ENCODE assay signal across 8 cellular contexts in the genomic region with DNA sequence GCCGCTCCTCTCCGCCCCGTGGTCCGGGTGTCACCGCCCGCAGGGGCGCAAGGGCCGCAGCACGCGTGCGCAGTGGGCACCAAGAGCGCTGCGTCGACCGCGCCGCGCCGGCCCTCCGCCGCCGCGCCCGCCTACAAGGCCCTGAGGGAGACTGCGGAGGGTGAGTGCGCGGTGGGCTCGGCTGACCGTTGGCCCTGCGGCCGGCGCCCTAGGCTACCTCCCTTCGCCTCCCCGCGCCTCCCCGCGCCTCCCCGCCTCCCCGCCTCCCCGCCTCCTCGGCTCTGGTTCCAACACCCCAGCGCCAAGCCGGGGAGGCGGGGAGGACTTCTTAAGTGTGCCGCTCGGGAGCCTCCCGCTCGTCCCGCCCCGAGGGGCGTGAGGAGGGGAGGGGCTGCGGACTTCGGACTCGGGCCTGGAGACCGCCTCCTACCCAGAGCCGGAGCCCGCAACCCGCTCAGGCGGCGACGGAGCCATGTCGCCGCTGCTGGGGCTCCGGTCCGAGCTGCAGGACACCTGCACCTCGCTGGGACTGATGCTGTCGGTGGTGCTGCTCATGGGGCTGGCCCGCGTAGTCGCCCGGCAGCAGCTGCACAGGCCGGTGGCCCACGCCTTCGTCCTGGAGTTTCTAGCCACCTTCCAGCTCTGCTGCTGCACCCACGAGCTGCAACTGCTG. TPM values are rescaled to one million over a fixed set of nuclear protein-coding genes. Genes with fewer than 3 reads are reported as not detected.
DNase-seq lines count a peak whose midpoint lies in the region; ATAC-seq, FAIRE-seq and TF ChIP-seq lines count a peak whose summit lies in the region.

Gene AQP11, plus strand, starts transcription at position 433 of the 673 bp plus-strand sequence. Its CDS starts 40 bp downstream, at position 473.

- peak within 1 kb of the TSS; percentile 95 for H3K27ac Mint-ChIP-seq in progenitor cell of endocrine pancreas

- H3K4me1 Mint-ChIP-seq in progenitor cell of endocrine pancreas (ENCODE audit: low read depth) = peaks cover 14% of the 10 kb centered on the region

- peak; percentile 97 for FAIRE-seq in urothelium cell line (lab: Jason Lieb, UNC)

- no peaks in the 10 kb centered on the region for H3K27me3 Mint-ChIP-seq in progenitor cell of endocrine pancreas

- no peaks in the 10 kb centered on the region for H3K9me3 ChIP-seq in SU-DHL-6 (ENCODE audit: insufficient read depth, low read length)
- H3K9me3 ChIP-seq in right atrium auricular region = no peaks in the 10 kb centered on the region

- H3K27me3 ChIP-seq in SU-DHL-6 (ENCODE audit: low read length) (no peaks in the 10 kb centered on the region), right atrium auricular region (no peaks in the 10 kb centered on the region)

- TF ChIP-seq CTCF in GM12864 (IDR thresholded peaks at IDR 0.05; ENCODE audit: low read depth, low read length, missing control alignments) (no peak), NB4 (IDR thresholded peaks at IDR 0.05; ENCODE audit: low read depth, low read length) (no peak), SU-DHL-6 (IDR thresholded peaks at IDR 0.05; ENCODE audit: insufficient read depth, low read length, poor library complexity, severe bottlenecking) (no peak), right atrium auricular region (IDR thresholded peaks at IDR 0.05) (peak in 1 of 2 donors; percentile 21), progenitor cell of endocrine pancreas (IDR thresholded peaks at IDR 0.05; ENCODE audit: unreplicated experiment) (no peak)

- TF ChIP-seq POLR2A in NB4 (IDR thresholded peaks at IDR 0.05; ENCODE audit: extremely low read depth, insufficient read length) = no peak

- H3K79me2 ChIP-seq in SU-DHL-6 (ENCODE audit: insufficient read depth, low read length) = no peaks in the 10 kb centered on the region

- H3K36me3 ChIP-seq in SU-DHL-6 (ENCODE audit: low read length) (no peaks in the 10 kb centered on the region), right atrium auricular region (no peaks in the 10 kb centered on the region)

- H4K20me1 ChIP-seq in SU-DHL-6 (ENCODE audit: low read depth, low read length) = no peaks in the 10 kb centered on the region

- peaks cover 3% of the 10 kb centered on the region for H3K36me3 Mint-ChIP-seq in progenitor cell of endocrine pancreas (ENCODE audit: insufficient read depth)

- peak within 1 kb of the TSS; percentile 55 for H3K4me3 ChIP-seq in GM12864 (ENCODE audit: low read depth, low read length)
- H3K4me3 ChIP-seq in NB4 (ENCODE audit: low read depth, low read length) = peak within 1 kb of the TSS; percentile 56
- H3K4me3 ChIP-seq in SU-DHL-6 (ENCODE audit: insufficient read depth, low read length, poor library complexity, severe bottlenecking) = peak within 1 kb of the TSS; percentile 56
- peak within 1 kb of the TSS; percentile 57 to 63 for H3K4me3 ChIP-seq in right atrium auricular region

- H3K9ac ChIP-seq in SU-DHL-6 (ENCODE audit: low read length) = peak within 1 kb of the TSS; percentile 50

- H3K9me2 ChIP-seq in SU-DHL-6 (replicated peaks; ENCODE audit: insufficient read depth, low read length) = no peaks in the 10 kb centered on the region

- DNase-seq in GM12864 (ENCODE audit: low read depth) = peak; percentile 36
- DNase-seq in NB4 (ENCODE audit: low read depth) = peak; percentile 84
- peak in 55 of 56 donors; percentile 16 to 89 (median 77) for DNase-seq in amygdala (lab: John Stamatoyannopoulos, UW)
- DNase-seq in right atrium auricular region (ENCODE audit: low spot score) = peak; percentile 76
- DNase-seq in progenitor cell of endocrine pancreas (ENCODE audit: low spot score, unreplicated experiment) = peak; percentile 82
- DNase-seq in urothelium cell line (ENCODE audit: low spot score) = peak; percentile 98

- H3K27ac ChIP-seq in SU-DHL-6 (ENCODE audit: low read depth, low read length) (no peak within 1 kb of the TSS), right atrium auricular region (peak within 1 kb of the TSS; percentile 83 to 84)

- peak; percentile 86 for ATAC-seq in HG02588 (IDR thresholded peaks at IDR 0.05; ENCODE audit: unreplicated experiment)

- H3K9me3 Mint-ChIP-seq in progenitor cell of endocrine pancreas (ENCODE audit: low read depth) = peaks cover 3% of the 10 kb centered on the region

- peak within 1 kb of the TSS; percentile 90 for H2AFZ ChIP-seq in SU-DHL-6 (ENCODE audit: low read depth, low read length, severe bottlenecking)

- peak within 1 kb of the TSS; percentile 67 for H3K4me2 ChIP-seq in SU-DHL-6 (ENCODE audit: low read depth, low read length, poor library complexity, severe bottlenecking)

- peaks cover 0 to 17% of the 10 kb centered on the region in 2 donors for H3K4me1 ChIP-seq in right atrium auricular region

- H3F3A ChIP-seq in SU-DHL-6 (ENCODE audit: insufficient read depth) = no peaks in the 10 kb centered on the region; the same call in 1 of the 2 replicates

- peak within 1 kb of the TSS; percentile 89 for H3K4me3 Mint-ChIP-seq in progenitor cell of endocrine pancreas (ENCODE audit: low read depth)

RNA-seq across cellular contexts. Expression of gene AQP11, which starts in this region (rescaled TPM):
- 1 to 10 TPM in 1 of 2 donors, under 1 TPM in 1; 0.86 to 1.7 TPM for total RNA-seq in right atrium auricular region
- total RNA-seq in progenitor cell of endocrine pancreas = 2.2 and 2.3 TPM in 2 replicates

Comparison
In these comparisons a context has a peak if more than half of its experiments do, and no peak if none do; other contexts are left out.
1. DNase-seq: peak in every context shown above with its lines; median percentile 98 in urothelium cell line; 84 in NB4; 82 in progenitor cell of endocrine pancreas; 77 in amygdala; 76 in right atrium auricular region; 36 in GM12864.